In the genomic region with DNA sequence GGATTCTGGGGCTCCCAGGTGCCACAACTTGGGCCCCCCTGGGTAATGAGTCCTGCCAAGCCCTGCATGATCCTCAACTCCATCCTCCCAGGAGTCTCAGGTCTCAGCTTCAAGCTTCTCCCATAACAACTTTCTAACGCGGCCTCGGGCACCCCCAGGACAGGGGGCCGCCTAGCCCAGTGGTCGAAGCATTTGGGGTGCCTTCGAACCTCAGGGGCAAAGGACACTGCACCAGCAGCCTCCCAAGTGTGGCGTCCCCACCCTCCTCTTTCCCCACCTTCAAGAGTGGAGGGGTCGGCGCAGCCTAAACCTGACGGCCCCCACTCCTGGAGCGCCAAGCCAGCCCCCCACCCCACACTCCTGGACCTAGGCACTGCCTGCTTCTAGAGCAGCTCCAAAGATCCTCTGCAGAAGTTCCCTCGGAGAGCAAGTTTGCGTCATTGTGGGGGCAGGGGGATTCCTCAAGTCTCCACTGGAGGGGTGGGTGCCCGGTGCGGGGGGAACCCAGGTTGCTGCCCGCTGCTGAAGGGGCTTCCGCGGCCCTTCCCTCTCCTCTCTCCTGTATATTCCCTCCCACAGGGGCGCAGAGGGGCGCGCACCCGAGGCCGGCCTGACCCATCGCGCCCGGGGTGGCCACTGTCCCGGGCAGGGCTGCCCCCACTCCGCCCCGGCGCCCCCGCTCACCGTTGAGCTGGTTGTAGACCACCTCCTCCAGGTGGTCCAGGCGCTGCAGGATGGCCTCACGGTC, we compare ENCODE assay signal across 1 cellular context.
TF ChIP-seq lines count a peak whose summit lies in the region.

No MANE protein-coding gene starts in this region.

TF ChIP-seq in A549, 52 proteins besides CTCF, POLR2A, EP300 and RAD21 (continued from another document):
- TF ChIP-seq PBX3 (IDR thresholded peaks at IDR 0.05) (no peak), CHD4 (IDR thresholded peaks at IDR 0.05; ENCODE audit: borderline replicate concordance) (no peak), EHF (CRISPR knock-in tag; IDR thresholded peaks at IDR 0.05) (no peak), KDM5A (IDR thresholded peaks at IDR 0.05) (no peak), RFX5 (IDR thresholded peaks at IDR 0.05) (no peak), BCL3 (IDR thresholded peaks at IDR 0.05) (no peak), ZSCAN20 (CRISPR knock-in tag; IDR thresholded peaks at IDR 0.05) (no peak), HOXB13 (CRISPR knock-in tag; IDR thresholded peaks at IDR 0.05; ENCODE audit: low read depth) (no peak), JUN (IDR thresholded peaks at IDR 0.05) (no peak), NPAS2 (CRISPR knock-in tag; IDR thresholded peaks at IDR 0.05; ENCODE audit: borderline replicate concordance) (no peak), FOXS1 (CRISPR knock-in tag; IDR thresholded peaks at IDR 0.05) (no peak)
- TF ChIP-seq, protein P1, sequence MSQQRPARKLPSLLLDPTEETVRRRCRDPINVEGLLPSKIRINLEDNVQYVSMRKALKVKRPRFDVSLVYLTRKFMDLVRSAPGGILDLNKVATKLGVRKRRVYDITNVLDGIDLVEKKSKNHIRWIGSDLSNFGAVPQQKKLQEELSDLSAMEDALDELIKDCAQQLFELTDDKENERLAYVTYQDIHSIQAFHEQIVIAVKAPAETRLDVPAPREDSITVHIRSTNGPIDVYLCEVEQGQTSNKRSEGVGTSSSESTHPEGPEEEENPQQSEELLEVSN (IDR thresholded peaks at IDR 0.05; ENCODE audit: borderline replicate concordance, low read depth), result no peak
